8 cellular contexts compared by ENCODE assay signal in the genomic region with DNA sequence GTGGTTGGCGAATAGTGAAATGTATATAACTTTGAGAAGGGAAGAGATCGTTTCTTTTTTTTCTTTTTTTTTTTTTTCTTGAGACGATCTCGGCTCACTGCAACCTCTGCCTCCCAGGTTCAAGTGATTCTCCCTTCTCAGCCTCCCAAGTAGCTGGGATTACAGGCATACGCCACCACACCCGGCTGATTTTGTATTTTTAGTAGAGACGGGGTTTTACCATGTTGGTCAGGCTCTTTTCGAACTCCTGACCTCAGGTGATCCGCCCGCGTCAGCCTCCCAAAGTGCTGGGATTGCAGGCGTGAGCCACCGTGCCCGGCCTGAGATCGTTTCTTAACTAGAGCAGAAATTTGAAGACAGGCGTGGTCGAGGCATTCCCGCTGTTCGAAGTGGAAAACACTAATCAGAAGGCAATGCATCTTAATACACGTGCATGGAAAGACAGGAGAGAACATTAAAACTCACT. TPM values are rescaled to one million over a fixed set of nuclear protein-coding genes. Genes with fewer than 3 reads are reported as not detected.
DNase-seq lines count a peak whose midpoint lies in the region; ATAC-seq and TF ChIP-seq lines count a peak whose summit lies in the region.
"Not testable (repeated sequence)": the region's sequence is repeated elsewhere in the genome, so short reads cannot be mapped to it uniquely, and the experiment has no call there.

No MANE protein-coding gene starts in this region.

- H3K4me1 Mint-ChIP-seq in activated T-helper 17 cell treated with anti-CD3 and anti-CD28 coated beads, Interleukin-2, amount 50 U/mL, for 72 hours: peaks cover 27% of the 10 kb centered on the region
- H3K4me1 Mint-ChIP-seq in dendritic cell treated with granulocyte-macrophage colony-stimulating factor and Interleukin-4, amounts not matched to agents 40 ng/mL and 50 ng/mL, for 4 days (ENCODE audit: low read depth): peaks cover 42% of the 10 kb centered on the region
- peaks cover 28 to 39% (median 30%) of the 10 kb centered on the region in 3 donors for H3K4me1 Mint-ChIP-seq in naive B cell
- H3K4me1 Mint-ChIP-seq in stimulated activated effector memory CD8-positive, alpha-beta T cell treated with anti-CD3 and anti-CD28 coated beads, Interleukin-12 subunit alpha, Interleukin-12 subunit beta, amount 100 ng/mL, for 72 hours: peaks cover 35% of the 10 kb centered on the region

- H3K9ac ChIP-seq in HUES48 (ENCODE audit: low read depth, low read length): peak overlapping the region; percentile 7; the same call in 1 of the 2 replicates

- peak overlapping the region; percentile 58 for H2AFZ ChIP-seq in hepatocyte

- not testable (repeated sequence) for H3K36me3 ChIP-seq in BE2C; HUES48 (ENCODE audit: control insufficient read depth, insufficient read depth, low read length); RWPE2 (ENCODE audit: low read depth); hepatocyte (replicated peaks; ENCODE audit: insufficient read depth, low read depth)

- H3K9me3 Mint-ChIP-seq in activated T-helper 17 cell treated with anti-CD3 and anti-CD28 coated beads, Interleukin-2, amount 50 U/mL, for 72 hours; dendritic cell treated with granulocyte-macrophage colony-stimulating factor and Interleukin-4, amounts not matched to agents 40 ng/mL and 50 ng/mL, for 4 days; naive B cell; stimulated activated effector memory CD8-positive, alpha-beta T cell treated with anti-CD3 and anti-CD28 coated beads, Interleukin-12 subunit alpha, Interleukin-12 subunit beta, amount 100 ng/mL, for 72 hours: not testable (repeated sequence)

- H3K4me3 Mint-ChIP-seq in activated T-helper 17 cell treated with anti-CD3 and anti-CD28 coated beads, Interleukin-2, amount 50 U/mL, for 72 hours: peak overlapping the region; percentile 87
- H3K4me3 Mint-ChIP-seq in dendritic cell treated with granulocyte-macrophage colony-stimulating factor and Interleukin-4, amounts not matched to agents 40 ng/mL and 50 ng/mL, for 4 days: peak overlapping the region; percentile 95
- peak overlapping the region; percentile 90 to 97 (median 96) for H3K4me3 Mint-ChIP-seq in naive B cell
- H3K4me3 Mint-ChIP-seq in stimulated activated effector memory CD8-positive, alpha-beta T cell treated with anti-CD3 and anti-CD28 coated beads, Interleukin-12 subunit alpha, Interleukin-12 subunit beta, amount 100 ng/mL, for 72 hours: peak overlapping the region; percentile 83

- 57% methylated on average over 18 of the region's 20 CpGs for WGBS in hepatocyte (ENCODE audit: low lambda C conversion rate, missing lambda C conversion rate)

- H3K27me3 Mint-ChIP-seq in activated T-helper 17 cell treated with anti-CD3 and anti-CD28 coated beads, Interleukin-2, amount 50 U/mL, for 72 hours; dendritic cell treated with granulocyte-macrophage colony-stimulating factor and Interleukin-4, amounts not matched to agents 40 ng/mL and 50 ng/mL, for 4 days; naive B cell: not testable (repeated sequence)

- not testable (repeated sequence) for H4K20me1 ChIP-seq in hepatocyte (ENCODE audit: insufficient read depth, poor library complexity, severe bottlenecking)

- not testable (repeated sequence) for H3K9me3 ChIP-seq in BE2C; HUES48 (ENCODE audit: control insufficient read depth, insufficient read depth, low read length); RWPE2 (ENCODE audit: severe bottlenecking); hepatocyte (ENCODE audit: low read depth)

- peaks cover 35% of the 10 kb centered on the region for H3K79me2 ChIP-seq in hepatocyte

- not testable (repeated sequence) for TF ChIP-seq CTCF in BE2C (IDR thresholded peaks at IDR 0.05; ENCODE audit: low read depth, low read length); RWPE2 (IDR thresholded peaks at IDR 0.05; ENCODE audit: poor library complexity, severe bottlenecking); hepatocyte (IDR thresholded peaks at IDR 0.05; ENCODE audit: poor library complexity)

- H3K4me3 ChIP-seq in BE2C (ENCODE audit: low read depth, low read length) (peak overlapping the region; percentile 73), HUES48 (ENCODE audit: low read depth, low read length) (peak overlapping the region; percentile 91), RWPE2 (ENCODE audit: severe bottlenecking) (peak overlapping the region; percentile 95), hepatocyte (peak overlapping the region; percentile 11)

- H3K4me2 ChIP-seq in hepatocyte: peak overlapping the region; percentile 67

- not testable (repeated sequence) for H3K27me3 ChIP-seq in BE2C; HUES48 (ENCODE audit: control insufficient read depth, insufficient read depth, low read length); RWPE2 (ENCODE audit: insufficient read depth, poor library complexity, severe bottlenecking); hepatocyte

- not testable (repeated sequence) for H3K36me3 Mint-ChIP-seq in activated T-helper 17 cell treated with anti-CD3 and anti-CD28 coated beads, Interleukin-2, amount 50 U/mL, for 72 hours (ENCODE audit: low read depth); naive B cell; stimulated activated effector memory CD8-positive, alpha-beta T cell treated with anti-CD3 and anti-CD28 coated beads, Interleukin-12 subunit alpha, Interleukin-12 subunit beta, amount 100 ng/mL, for 72 hours
- H3K36me3 Mint-ChIP-seq in dendritic cell treated with granulocyte-macrophage colony-stimulating factor and Interleukin-4, amounts not matched to agents 40 ng/mL and 50 ng/mL, for 4 days (ENCODE audit: low read depth): peaks cover 12% of the 10 kb centered on the region

- H3K27ac Mint-ChIP-seq in activated T-helper 17 cell treated with anti-CD3 and anti-CD28 coated beads, Interleukin-2, amount 50 U/mL, for 72 hours: peak overlapping the region; percentile 54
- peak overlapping the region; percentile 86 for H3K27ac Mint-ChIP-seq in dendritic cell treated with granulocyte-macrophage colony-stimulating factor and Interleukin-4, amounts not matched to agents 40 ng/mL and 50 ng/mL, for 4 days
- H3K27ac Mint-ChIP-seq in naive B cell: peak overlapping the region in 5 of 6 donors; percentile 60 to 95 (median 82)
- H3K27ac Mint-ChIP-seq in stimulated activated effector memory CD8-positive, alpha-beta T cell treated with anti-CD3 and anti-CD28 coated beads, Interleukin-12 subunit alpha, Interleukin-12 subunit beta, amount 100 ng/mL, for 72 hours: peak overlapping the region; percentile 60

- not testable (repeated sequence) for H3K9me2 ChIP-seq in hepatocyte (replicated peaks; ENCODE audit: insufficient read depth)

- ATAC-seq in RWPE2 (ENCODE audit: low read depth); activated T-helper 17 cell treated with anti-CD3 and anti-CD28 coated beads, Interleukin-2, amount 50 U/mL, for 72 hours (replicated peaks); naive B cell (ENCODE audit: low read depth in 2 of 2); stimulated activated effector memory CD8-positive, alpha-beta T cell treated with anti-CD3 and anti-CD28 coated beads, Interleukin-12 subunit alpha, Interleukin-12 subunit beta, amount 100 ng/mL, for 72 hours: not testable (repeated sequence)

- intact Hi-C loops in dendritic cell treated with granulocyte-macrophage colony-stimulating factor and Interleukin-4, amounts not matched to agents 40 ng/mL and 50 ng/mL, for 4 days (cut with micrococcal nuclease): loop anchor here (1.0 to 5.0 kb wide), 2 partner anchors 67 to 508 kb away; partner anchors contain the start of genes GALNT2, TAF5L and URB2

- DNase-seq in BE2C; RWPE2 (ENCODE audit: low spot score); hepatocyte (ENCODE audit: low spot score); naive B cell; stimulated activated effector memory CD8-positive, alpha-beta T cell treated with anti-CD3 and anti-CD28 coated beads, Interleukin-12 subunit alpha, Interleukin-12 subunit beta, amount 100 ng/mL, for 72 hours (ENCODE audit: low spot score in 2 of 2): not testable (repeated sequence)

- H3K27ac ChIP-seq in HUES48 (ENCODE audit: low read depth, low read length): peak overlapping the region; percentile 48
- H3K27ac ChIP-seq in RWPE2 (ENCODE audit: poor library complexity, severe bottlenecking): peak overlapping the region; percentile 52
- H3K27ac ChIP-seq in hepatocyte: peak overlapping the region; percentile 40

- H3K4me1 ChIP-seq in BE2C; RWPE2 (ENCODE audit: insufficient read depth, poor library complexity, severe bottlenecking): not testable (repeated sequence)
- H3K4me1 ChIP-seq in HUES48 (ENCODE audit: control insufficient read depth, insufficient read depth, low read length): peaks cover 26% of the 10 kb centered on the region
- H3K4me1 ChIP-seq in hepatocyte (ENCODE audit: insufficient read depth): peaks cover 29% of the 10 kb centered on the region

RNA-seq across cellular contexts. Expression of gene ABCB10, which starts 0.9 kb away (rescaled TPM):
- 5.7 TPM for polyA plus RNA-seq in BE2C (2012; ENCODE audit: insufficient read depth, insufficient read length, low read depth)
- 10 to 100 TPM; 26.4 to 31.6 TPM for total RNA-seq in activated T-helper 17 cell treated with anti-CD3 and anti-CD28 coated beads, Interleukin-2, amount 50 U/mL, for 72 hours
- 29.0 and 33.3 TPM in 2 replicates for total RNA-seq in hepatocyte
- polyA plus RNA-seq in hepatocyte (14.6 and 23.4 TPM in 2 replicates), naive B cell (ENCODE audit: low read depth in 6 of 6) (10 to 100 TPM in 4 of 6 donors, 1 to 10 TPM in 2; 8.0 to 26.2 (median 11.5) TPM)

RNA-seq across cellular contexts. Expression of gene NUP133, which starts 51.2 kb away (rescaled TPM):
- polyA plus RNA-seq in BE2C (2012; ENCODE audit: insufficient read depth, insufficient read length, low read depth): 19.5 TPM
- total RNA-seq in activated T-helper 17 cell treated with anti-CD3 and anti-CD28 coated beads, Interleukin-2, amount 50 U/mL, for 72 hours: 10 to 100 TPM; 42.1 to 52.1 TPM
- total RNA-seq in hepatocyte: 33.2 and 35.4 TPM in 2 replicates
- polyA plus RNA-seq in hepatocyte (14.9 and 18.8 TPM in 2 replicates), naive B cell (ENCODE audit: low read depth in 6 of 6) (10 to 100 TPM; 17.7 to 20.9 (median 20.2) TPM)

Comparison
In these comparisons a context has a peak if more than half of its experiments do, and no peak if none do; other contexts are left out.
1. H3K4me3 ChIP-seq: peak in every context shown above with its lines; median percentile 95 in RWPE2; 91 in HUES48; 73 in BE2C; 11 in hepatocyte.